Comparison of ENCODE assay signal across 31 cellular contexts in the genomic region with DNA sequence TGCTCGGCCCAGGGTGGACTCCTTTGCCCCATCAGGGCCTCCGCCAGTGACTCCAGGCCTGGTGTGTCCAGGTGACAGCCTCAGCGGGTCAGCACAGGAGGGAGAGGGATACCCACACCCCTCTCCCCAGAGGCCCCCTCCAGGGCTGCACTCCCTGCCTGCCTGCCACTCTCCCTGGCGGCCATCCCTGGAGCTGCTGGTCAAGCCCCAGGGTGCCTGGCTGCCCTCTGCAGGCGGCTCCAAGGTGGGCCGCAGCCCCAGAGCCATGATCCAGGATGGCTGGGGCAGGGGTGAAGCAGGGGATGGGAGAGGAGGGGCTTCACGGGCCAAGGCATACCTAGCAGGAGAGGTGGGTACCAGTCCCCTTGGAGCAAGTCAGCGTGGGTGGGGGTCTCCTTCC. TPM values are rescaled to one million over a fixed set of nuclear protein-coding genes. Genes with fewer than 3 reads are reported as not detected.
A peak's percentile ranks its signal among the peaks of the same experiment; 100 is the strongest.
DNase-seq lines count a peak whose midpoint lies in the region; ATAC-seq, FAIRE-seq and TF ChIP-seq lines count a peak whose summit lies in the region.
"Had no signal": no experiment of that assay in that cellular context is flagged by ENCODE, and none has a peak within 500 bp of the region (broad histone marks: within the 10 kb centered on the region; RNA-seq: fewer than 3 reads in every experiment).

No MANE protein-coding gene starts in this region.

- ATAC-seq in HG02759 (IDR thresholded peaks at IDR 0.05; ENCODE audit: unreplicated experiment): no peak
- ATAC-seq: activated CD4-positive, alpha-beta T cell treated with anti-CD3 and anti-CD28 coated beads for 36 hours; activated T-cell treated with anti-CD3 and anti-CD28 coated beads, Interleukin-2, amount 50 U/mL, for 4 hours; heart right ventricle; left colon; sciatic nerve had no signal

- TF ChIP-seq POLR2A in GM12892 (IDR thresholded peaks at IDR 0.05; ENCODE audit: low read depth, low read length): no peak

- TF ChIP-seq CTCF in GM12875 (IDR thresholded peaks at IDR 0.05; ENCODE audit: borderline replicate concordance, insufficient read depth, low read depth, low read length) (peak; percentile 18; the same call in 1 of the 2 replicates), kidney epithelial cell (IDR thresholded peaks at IDR 0.05; ENCODE audit: insufficient read depth, low read length, poor library complexity, severe bottlenecking) (peak; percentile 16)

- no peak overlapping the region for H3K4me3 ChIP-seq in GM12875 (ENCODE audit: low read depth, low read length)
- no peak overlapping the region for H3K4me3 ChIP-seq in kidney epithelial cell (ENCODE audit: low read depth, low read length)
- H3K4me3 ChIP-seq: heart right ventricle, ovary had no signal

- H3K27me3 ChIP-seq in kidney epithelial cell (ENCODE audit: control insufficient read depth, insufficient read depth, low read length): no peaks in the 10 kb centered on the region
- H3K27me3 ChIP-seq: ovary had no signal

- no peak for FAIRE-seq in GM12892 (lab: Jason Lieb, UNC)
- FAIRE-seq: H54 had no signal

- no peaks in the 10 kb centered on the region for H3K36me3 ChIP-seq in kidney epithelial cell (ENCODE audit: control insufficient read depth, insufficient read depth, low read length)
- H3K36me3 ChIP-seq: heart right ventricle, ovary had no signal

- no peak for DNase-seq in kidney epithelial cell (ENCODE audit: low read depth)
- peak; percentile 49 for DNase-seq in putamen (ENCODE audit: low spot score)
- DNase-seq in GM12892 (ENCODE audit: insufficient read length): no peak
- no peak for DNase-seq in D341Med (ENCODE audit: low spot score)
- DNase-seq in glomerular visceral epithelial cell (ENCODE audit: extremely low spot score): no peak
- DNase-seq: activated CD4-positive, alpha-beta T cell treated with anti-CD3 and anti-CD28 coated beads for 36 hours; activated naive CD4-positive, alpha-beta T cell treated with anti-CD3 and anti-CD28 coated beads, Interleukin-2, amount 10 ng/mL, durations not matched to agents 7 days and 5 days; activated T-cell treated with anti-CD3 and anti-CD28 coated beads, Interleukin-2, amount 50 U/mL, for 4 hours; amniotic stem cell; CD4-positive, CD25-positive, alpha-beta regulatory T cell; DMS 273 treated with DMSO at 0.1 percent for 48 hours; heart right ventricle; left colon; mesendoderm; naive B cell; NCI-H1048; NCI-H187; NCI-H524 treated with DMSO at 0.1 percent for 48 hours; ovary; SK-N-SH; stimulated activated CD4-positive, alpha-beta T cell treated with anti-CD3 and anti-CD28 coated beads, Interleukin-4, amount 100 ng/mL, for 4 hours; stimulated activated naive CD4-positive, alpha-beta T cell treated with Interleukin-2 at 50 U/mL for 16 hours; T-helper 2 cell had no signal

- peak overlapping the region; percentile 91 for H3K27ac ChIP-seq in angular gyrus (ENCODE audit: low read depth, low read length)
- H3K27ac ChIP-seq: heart right ventricle, ovary had no signal

RNA-seq across cellular contexts. Expression of a gene that starts 3.8 kb away (rescaled TPM):
- total RNA-seq in kidney epithelial cell: 39.2 and 41.9 TPM in 2 replicates
- polyA plus RNA-seq in GM12892 (2012; ENCODE audit: missing spikeins): 0.89 TPM

RNA-seq across cellular contexts. Expression of a gene that starts 22.0 kb away (rescaled TPM):
- 0.38 and 0.96 TPM in 2 replicates for total RNA-seq in kidney epithelial cell
- 0.36 TPM for polyA plus RNA-seq in GM12892 (2012; ENCODE audit: missing spikeins)
- total RNA-seq: activated CD8-positive, alpha-beta memory T cell treated with anti-CD3 and anti-CD28 coated beads for 36 hours; LHCN-M2; RPMI7951 had no signal

RNA-seq across cellular contexts. Expression of a gene that starts 28.3 kb away (rescaled TPM):
- total RNA-seq in kidney epithelial cell: 7.1 and 18.1 TPM in 2 replicates
- 1.4 TPM for polyA plus RNA-seq in GM12892 (2012; ENCODE audit: missing spikeins)

RNA-seq across cellular contexts. Expression of a gene that starts 41.8 kb away (rescaled TPM):
- 14.8 and 17.3 TPM in 2 replicates for total RNA-seq in kidney epithelial cell
- 1.3 TPM for polyA plus RNA-seq in GM12892 (2012; ENCODE audit: missing spikeins)
